21 cellular contexts compared by ENCODE assay signal in the genomic region with DNA sequence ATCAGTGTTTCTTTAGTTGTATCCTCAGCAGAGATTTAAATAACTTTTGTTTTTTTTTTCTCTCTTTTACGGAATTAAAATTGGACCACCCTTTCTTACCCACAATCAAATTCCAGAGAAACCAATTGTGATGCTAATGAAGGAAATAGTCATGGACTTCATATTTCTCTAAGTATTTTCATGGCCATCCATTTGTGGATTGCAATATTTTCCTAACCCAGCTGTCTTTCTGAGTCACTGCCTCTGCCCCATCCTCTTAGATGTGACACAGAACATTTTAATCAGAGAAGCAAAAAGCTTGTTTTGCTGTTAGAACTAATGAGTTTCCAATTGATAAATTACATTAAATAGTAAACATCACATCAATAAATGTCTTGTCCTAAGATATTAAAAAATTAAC.
"Had no signal": no experiment of that assay in that cellular context is flagged by ENCODE, and none has a peak within 500 bp of the region (broad histone marks: within the 10 kb centered on the region; RNA-seq: fewer than 3 reads in every experiment).

No MANE protein-coding gene starts in this region.

- DNase-seq: KBM-7, MM.1S, NCI-H1092 treated with DMSO at 0.1 percent for 48 hours, NCI-H1436, NCI-H187, NCI-H2029, NCI-H2081 treated with DMSO at 0.1 percent for 48 hours, NCI-H2171, NCI-H226, NCI-H446, NCI-H510A, NCI-H524 treated with DMSO at 0.1 percent for 48 hours, NCI-H69, NCI-H774, OCI-M1, PC-9, Peyer's patch, SHP77 treated with DMSO at 0.1 percent for 48 hours, SJCRH30 had no signal

- ATAC-seq: Right ventricle myocardium inferior, SK-N-SH treated with all-trans-retinoic acid at 6 μM for 48 hours had no signal

- H3K4me3 ChIP-seq: PC-9, Peyer's patch, SJCRH30 had no signal
